In genomic region chr17:21089145-21089544, GRCh38 we compare ENCODE assay signal across 19 cellular contexts. TPM values are rescaled to one million over a fixed set of nuclear protein-coding genes. Genes with fewer than 3 reads are reported as not detected.
A peak's percentile ranks its signal among the peaks of the same experiment; 100 is the strongest.
DNase-seq lines count a peak whose midpoint lies in the region; ATAC-seq, FAIRE-seq and TF ChIP-seq lines count a peak whose summit lies in the region.
"Had no signal": no experiment of that assay in that cellular context is flagged by ENCODE, and none has a peak within 500 bp of the region (broad histone marks: within the 10 kb centered on the region; RNA-seq: fewer than 3 reads in every experiment).

No MANE protein-coding gene starts in this region.

- FAIRE-seq in urothelium cell line (lab: Jason Lieb, UNC), result no peak

- peaks cover 2% of the 10 kb centered on the region for H3K27me3 Mint-ChIP-seq in activated CD4-positive, alpha-beta T cell treated with anti-CD3 and anti-CD28 coated beads for 36 hours
- H3K27me3 Mint-ChIP-seq: IgD-negative memory B cell had no signal

- POLR2A ChIA-PET in activated CD4-positive, alpha-beta T cell treated with anti-CD3 and anti-CD28 coated beads for 36 hours (lab: Charles Lee), result no interaction called here

- no peak for DNase-seq in activated CD4-positive, alpha-beta T cell treated with anti-CD3 and anti-CD28 coated beads for 36 hours
- no peak for DNase-seq in activated CD4-positive, alpha-beta T cell treated with anti-CD3 and anti-CD28 coated beads for 1 hour
- peak; percentile 68 for DNase-seq in M059J (ENCODE audit: low read depth)
- DNase-seq in fibroblast of mammary gland (ENCODE audit: low read depth), result peak; percentile 55
- peak; percentile 40 for DNase-seq in urothelium cell line (ENCODE audit: low spot score)
- no peak for DNase-seq in DMS79 treated with DMSO at 0.1 percent for 48 hours (lab: John Stamatoyannopoulos, UW)
- DNase-seq in iPS-NIHi7 (ENCODE audit: extremely low spot score), result no peak
- DNase-seq: activated CD4-positive, alpha-beta T cell treated with anti-CD3 and anti-CD28 coated beads for 48 hours; activated T-cell treated with anti-CD3 and anti-CD28 coated beads, Interleukin-2, amount 50 U/mL, for 24 hours; adrenal gland; NCI-H1417 treated with DMSO at 0.1 percent for 48 hours; PC-9; right lobe of liver; stimulated activated naive CD4-positive, alpha-beta T cell treated with Interleukin-2 at 50 U/mL for 16 hours; T-helper 17 cell had no signal

- no peak overlapping the region for H3K4me3 Mint-ChIP-seq in activated CD4-positive, alpha-beta T cell treated with anti-CD3 and anti-CD28 coated beads for 36 hours
- H3K4me3 Mint-ChIP-seq: activated T-cell treated with anti-CD3 and anti-CD28 coated beads, Interleukin-2, amount 50 U/mL, for 24 hours; neural crest cell; T-helper 17 cell had no signal

- peak; percentile 47 for ATAC-seq in activated CD4-positive, alpha-beta T cell treated with anti-CD3 and anti-CD28 coated beads for 36 hours
- ATAC-seq in HG02840 (IDR thresholded peaks at IDR 0.05; ENCODE audit: low FRiP score, unreplicated experiment), result no peak
- ATAC-seq: A549, right lobe of liver, T-helper 17 cell had no signal

- no peaks in the 10 kb centered on the region for H3K4me1 Mint-ChIP-seq in activated CD4-positive, alpha-beta T cell treated with anti-CD3 and anti-CD28 coated beads for 36 hours

- intact Hi-C loops in activated CD4-positive, alpha-beta T cell treated with anti-CD3 and anti-CD28 coated beads for 36 hours (cut with DNase I, micrococcal nuclease), result no loop called here

- no peak for TF ChIP-seq CTCF in fibroblast of mammary gland (conservative IDR thresholded peaks at IDR 0.05; ENCODE audit: control insufficient read depth, insufficient read depth, low read depth, low read length)

- H3K27ac Mint-ChIP-seq in activated CD4-positive, alpha-beta T cell treated with anti-CD3 and anti-CD28 coated beads for 36 hours, result no peak overlapping the region
- H3K27ac Mint-ChIP-seq: activated T-cell treated with anti-CD3 and anti-CD28 coated beads, Interleukin-2, amount 50 U/mL, for 24 hours; T-helper 17 cell had no signal

- CTCF ChIA-PET in activated CD4-positive, alpha-beta T cell treated with anti-CD3 and anti-CD28 coated beads for 36 hours (lab: Charles Lee), result no interaction called here

- no peak overlapping the region for H3K4me3 ChIP-seq in fibroblast of mammary gland (ENCODE audit: control insufficient read depth, low read depth, low read length)
- H3K4me3 ChIP-seq: A549, adrenal gland, PC-9, right lobe of liver had no signal

- no peaks in the 10 kb centered on the region for H3K36me3 Mint-ChIP-seq in activated CD4-positive, alpha-beta T cell treated with anti-CD3 and anti-CD28 coated beads for 36 hours (ENCODE audit: low read depth)
- H3K36me3 Mint-ChIP-seq: IgD-negative memory B cell had no signal

- no peaks in the 10 kb centered on the region for H3K9me3 Mint-ChIP-seq in activated CD4-positive, alpha-beta T cell treated with anti-CD3 and anti-CD28 coated beads for 36 hours (ENCODE audit: low read depth)
- H3K9me3 Mint-ChIP-seq: activated T-cell treated with anti-CD3 and anti-CD28 coated beads, Interleukin-2, amount 50 U/mL, for 24 hours; neural crest cell had no signal

RNA-seq across cellular contexts. Expression of gene DHRS7B, which starts 37.6 kb away (rescaled TPM):
- total RNA-seq in activated CD4-positive, alpha-beta T cell treated with anti-CD3 and anti-CD28 coated beads for 36 hours, result 10 to 100 TPM; 12.8 to 15.0 TPM
- total RNA-seq in M059J (2014; rRNA removed; shearing (Covaris generic)), result 26.2 and 36.4 TPM in 2 replicates

RNA-seq across cellular contexts. Expression of gene USP22, which starts 46.3 kb away (rescaled TPM):
- 100 to 1,000 TPM; 148 to 173 TPM for total RNA-seq in activated CD4-positive, alpha-beta T cell treated with anti-CD3 and anti-CD28 coated beads for 36 hours
- 144 and 170 TPM in 2 replicates for total RNA-seq in M059J (2014; rRNA removed; shearing (Covaris generic))

Comparison
In these comparisons a context has a peak if more than half of its experiments do, and no peak if none do; other contexts are left out.
1. DNase-seq: peak in M059J (single experiment), fibroblast of mammary gland (single experiment) and urothelium cell line (single experiment); none in activated CD4-positive, alpha-beta T cell treated with anti-CD3 and anti-CD28 coated beads for 36 hours (single experiment), activated CD4-positive, alpha-beta T cell treated with anti-CD3 and anti-CD28 coated beads for 1 hour (single experiment), DMS79 treated with DMSO at 0.1 percent for 48 hours (single experiment) and iPS-NIHi7 (single experiment).